ENCODE assay signal across 5 cellular contexts in genomic region chr3:47588053-47588452, GRCh38.
"Had no signal": no experiment of that assay in that cellular context is flagged by ENCODE, and none has a peak within 500 bp of the region (broad histone marks: within the 10 kb centered on the region; RNA-seq: fewer than 3 reads in every experiment).

No MANE protein-coding gene starts in this region.

- H3K4me1 Mint-ChIP-seq: IgD-negative memory B cell had no signal

- H3K27ac Mint-ChIP-seq: GM23338, HFFc6 had no signal

- H3K9me3 Mint-ChIP-seq: GM23338, HFFc6, IgD-negative memory B cell had no signal

- H3K4me3 Mint-ChIP-seq: GM23338, HFFc6 had no signal

- DNase-seq: H7, HFFc6, KBM-7 had no signal

- H3K27me3 Mint-ChIP-seq: IgD-negative memory B cell had no signal
